In the genomic region with DNA sequence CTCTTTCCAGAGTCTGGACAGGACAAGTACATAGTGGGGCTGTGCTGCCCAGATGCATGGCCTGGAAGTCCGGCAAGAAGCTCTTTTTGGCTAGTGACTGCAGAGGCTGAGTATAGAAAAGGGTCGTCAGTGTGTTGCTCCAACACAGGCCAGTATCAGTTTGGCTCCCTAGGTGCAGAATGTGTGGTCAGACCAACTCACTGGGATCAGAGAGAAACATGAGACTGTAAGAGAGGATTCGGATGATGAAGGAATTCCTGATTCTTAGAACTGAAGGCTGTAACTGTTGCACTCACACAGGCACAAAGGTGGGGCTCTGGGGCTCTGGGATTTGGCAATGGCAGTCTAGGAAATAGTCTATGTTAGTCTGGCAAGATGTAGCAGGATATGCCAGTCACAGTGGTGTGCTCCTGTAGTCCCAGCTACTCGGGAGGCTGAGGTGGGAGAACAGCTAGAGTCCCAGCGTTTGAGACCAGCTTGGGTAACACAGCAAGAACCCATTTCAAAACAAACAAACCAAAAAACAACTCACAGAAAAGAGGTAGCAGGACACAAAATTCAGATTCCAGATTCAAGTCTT, we compare ENCODE assay signal across 17 cellular contexts. TPM values are rescaled to one million over a fixed set of nuclear protein-coding genes. Genes with fewer than 3 reads are reported as not detected.
A peak's percentile ranks its signal among the peaks of the same experiment; 100 is the strongest.
DNase-seq lines count a peak whose midpoint lies in the region; ATAC-seq and TF ChIP-seq lines count a peak whose summit lies in the region.
"Had no signal": no experiment of that assay in that cellular context is flagged by ENCODE, and none has a peak within 500 bp of the region (broad histone marks: within the 10 kb centered on the region; RNA-seq: fewer than 3 reads in every experiment).

No MANE protein-coding gene starts in this region.

- no peaks in the 10 kb centered on the region for H3K27me3 Mint-ChIP-seq in stimulated activated memory B cell treated with anti-CD40 and anti-IgM and Interleukin-4, amounts not matched to agents 10 μg/mL and 1 μg/mL and 100 μg/mL, for 72 hours
- H3K27me3 Mint-ChIP-seq: CD4-positive, alpha-beta memory T cell had no signal

- H3K4me3 ChIP-seq in AG10803 (ENCODE audit: low read length), result no peak overlapping the region
- H3K4me3 ChIP-seq in IMR-90 (ENCODE audit: insufficient read depth, low read depth, low read length), result no peak overlapping the region
- H3K4me3 ChIP-seq in astrocyte of the spinal cord (ENCODE audit: low read depth, low read length), result no peak overlapping the region
- H3K4me3 ChIP-seq in tibial artery, result no peak overlapping the region

- no peak overlapping the region for H2BK5ac ChIP-seq in IMR-90 (ENCODE audit: low read depth, low read length, poor library complexity, severe bottlenecking)

- H3K56ac ChIP-seq in IMR-90 (ENCODE audit: extremely low read depth, insufficient read depth, low read length), result no peak overlapping the region

- no peak for TF ChIP-seq RAD21 in IMR-90 (IDR thresholded peaks at IDR 0.05; ENCODE audit: low read length)

- 81% methylated on average over 3 of the region's 5 CpGs; no CpG with 5 or more reads in 1 of the 2 experiments for WGBS in IMR-90 (ENCODE audit: extremely low coverage in 2 of 2, insufficient read length in 1 of 2), 2 experiments

- H4K8ac ChIP-seq in IMR-90 (ENCODE audit: low read depth in 2 of 2, low read length in 2 of 2), result no peak overlapping the region

- in situ Hi-C loops in IMR-90 (cut with MboI; ENCODE audit: low sequenced_read_pairs), result no loop called here
- in situ Hi-C loops in astrocyte of the spinal cord (cut with HindIII; ENCODE audit: low sequenced_read_pairs), result no loop called here
- in situ Hi-C loops in G401 (cut with HindIII; ENCODE audit: low sequenced_read_pairs), result no loop called here

- H3K9me3 ChIP-seq in IMR-90 (ENCODE audit: control insufficient read depth, insufficient read depth, low read length) (no peaks in the 10 kb centered on the region), tibial artery (no peaks in the 10 kb centered on the region)

- CTCF ChIA-PET in IMR-90 (lab: Yijun Ruan, JAX), result interaction anchor here (0.9 kb wide), 1 partner anchor 19 kb away, joined by 3 read pairs; no protein-coding TSS in a partner anchor

- H2BK20ac ChIP-seq in IMR-90 (ENCODE audit: low read depth, low read length), result peak overlapping the region; percentile 40; the same call in 1 of the 2 replicates

- no peak for TF ChIP-seq POLR2A in IMR-90 (IDR thresholded peaks at IDR 0.05; ENCODE audit: low read depth, low read length)

- no peaks in the 10 kb centered on the region for H3K36me3 Mint-ChIP-seq in stimulated activated memory B cell treated with anti-CD40 and anti-IgM and Interleukin-4, amounts not matched to agents 10 μg/mL and 1 μg/mL and 100 μg/mL, for 72 hours
- H3K36me3 Mint-ChIP-seq: CD4-positive, alpha-beta memory T cell had no signal

- POLR2A ChIA-PET in IMR-90 (lab: Charles Lee; ENCODE audit: unreplicated experiment), result no interaction called here

- peaks cover 9% of the 10 kb centered on the region for H3K9me1 ChIP-seq in IMR-90 (ENCODE audit: insufficient read depth, low read length)

- no peak overlapping the region for H3K4me2 ChIP-seq in IMR-90 (ENCODE audit: low read depth, low read length)

- no TSS peak for BruUV-seq in IMR-90 (replicated peaks; lab: Mats Ljungman, UMichigan)

- peaks cover 17% of the 10 kb centered on the region for H3K4me1 Mint-ChIP-seq in stimulated activated memory B cell treated with anti-CD40 and anti-IgM and Interleukin-4, amounts not matched to agents 10 μg/mL and 1 μg/mL and 100 μg/mL, for 72 hours

- H3K79me1 ChIP-seq in IMR-90 (ENCODE audit: low read depth in 1 of 2, low read length in 2 of 2), result no peaks in the 10 kb centered on the region

- no peak overlapping the region for H3K9ac ChIP-seq in IMR-90 (ENCODE audit: low read depth, low read length)

- dilution Hi-C loops in IMR-90 (cut with HindIII; ENCODE audit: low sequenced_read_pairs, unreplicated experiment), result no loop called here

- no peak overlapping the region for H3K23ac ChIP-seq in IMR-90 (ENCODE audit: low read depth, low read length)

- intact Hi-C loops in IMR-90 (cut with micrococcal nuclease), result no loop called here
- intact Hi-C loops in tibial artery (cut with DNase I; ENCODE audit: low total_unique reads), result no loop called here

- H3K4ac ChIP-seq in IMR-90 (ENCODE audit: low read depth, low read length), result peak overlapping the region; percentile 1; the same call in 1 of the 2 replicates

- no peaks in the 10 kb centered on the region for H3K27me3 ChIP-seq in IMR-90 (ENCODE audit: control insufficient read depth, insufficient read depth, low read length)
- no peaks in the 10 kb centered on the region for H3K27me3 ChIP-seq in tibial artery

- H3K4me3 Mint-ChIP-seq in stimulated activated memory B cell treated with anti-CD40 and anti-IgM and Interleukin-4, amounts not matched to agents 10 μg/mL and 1 μg/mL and 100 μg/mL, for 72 hours, result no peak overlapping the region
- H3K4me3 Mint-ChIP-seq: B cell; CD4-positive, alpha-beta memory T cell had no signal

- H4K5ac ChIP-seq in IMR-90 (ENCODE audit: low read depth, low read length), result no peak overlapping the region

- no peak overlapping the region for H2AK5ac ChIP-seq in IMR-90 (ENCODE audit: low read depth, low read length)

- H3K36me3 ChIP-seq in IMR-90 (ENCODE audit: control insufficient read depth, insufficient read depth, low read length) (no peaks in the 10 kb centered on the region), tibial artery (no peaks in the 10 kb centered on the region)

- H2BK120ac ChIP-seq in IMR-90 (ENCODE audit: low read depth, low read length), result no peak overlapping the region

- H3K27ac ChIP-seq in IMR-90 (ENCODE audit: insufficient read depth, low read length) (no peak overlapping the region), tibial artery (no peak overlapping the region)

- peaks cover 2% of the 10 kb centered on the region; the same call in 1 of the 2 replicates for H3K4me1 ChIP-seq in IMR-90 (ENCODE audit: control insufficient read depth, insufficient read depth, low read length)
- H3K4me1 ChIP-seq in tibial artery, result peaks cover 0 to 9% (median 0%) of the 10 kb centered on the region in 4 donors

- no peak overlapping the region for H2AFZ ChIP-seq in IMR-90 (replicated peaks; ENCODE audit: low read length, poor library complexity)

- ATAC-seq in IMR-90 (ENCODE audit: low read depth), result peak; percentile 16; the same call in 1 of the 2 replicates
- ATAC-seq in stimulated activated memory B cell treated with anti-CD40 and anti-IgM and Interleukin-4, amounts not matched to agents 10 μg/mL and 1 μg/mL and 100 μg/mL, for 72 hours, result no peak

- peak overlapping the region; percentile 63; the same call in 1 of the 2 replicates for H3K14ac ChIP-seq in IMR-90 (replicated peaks; ENCODE audit: low read depth, low read length)

- no peaks in the 10 kb centered on the region for H3K9me3 Mint-ChIP-seq in stimulated activated memory B cell treated with anti-CD40 and anti-IgM and Interleukin-4, amounts not matched to agents 10 μg/mL and 1 μg/mL and 100 μg/mL, for 72 hours
- H3K9me3 Mint-ChIP-seq: CD4-positive, alpha-beta memory T cell had no signal

- no peak overlapping the region for H3K18ac ChIP-seq in IMR-90 (ENCODE audit: low read depth, low read length)

- peak overlapping the region; percentile 20; the same call in 1 of the 2 replicates for H4K91ac ChIP-seq in IMR-90 (ENCODE audit: insufficient read depth, low read depth, low read length)

- TF ChIP-seq CTCF in AG10803 (conservative IDR thresholded peaks at IDR 0.05; ENCODE audit: low read length) (no peak), IMR-90 (conservative IDR thresholded peaks at IDR 0.05; ENCODE audit: low read depth, low read length) (no peak), astrocyte of the spinal cord (IDR thresholded peaks at IDR 0.05; ENCODE audit: low read depth, low read length) (no peak), tibial artery (IDR thresholded peaks at IDR 0.05) (no peak)

- H3K27ac Mint-ChIP-seq in stimulated activated memory B cell treated with anti-CD40 and anti-IgM and Interleukin-4, amounts not matched to agents 10 μg/mL and 1 μg/mL and 100 μg/mL, for 72 hours, result no peak overlapping the region
- H3K27ac Mint-ChIP-seq: B cell had no signal

- peak; percentile 18 for DNase-seq in AG10803 (ENCODE audit: low read depth)
- peak; percentile 13 for DNase-seq in IMR-90
- DNase-seq in astrocyte of the spinal cord (ENCODE audit: low read depth, low spot score), result peak; percentile 40
- peak; percentile 23 for DNase-seq in myocyte (ENCODE audit: low read depth)
- no peak for DNase-seq in tibial artery
- DNase-seq in G401 (ENCODE audit: low spot score), result no peak
- no peak for DNase-seq in NCI-H510A treated with DMSO at 0.1 percent for 48 hours (lab: John Stamatoyannopoulos, UW)
- DNase-seq: CD4-positive, alpha-beta memory T cell; DND-41; KG1; NCI-H1694; NCI-H2107; SIG-M5 had no signal

- peak overlapping the region; percentile 15 for H2AK9ac ChIP-seq in IMR-90 (replicated peaks; ENCODE audit: low read depth, low read length, poor library complexity)

- no peaks in the 10 kb centered on the region for H4K20me1 ChIP-seq in IMR-90 (ENCODE audit: insufficient read depth, low read length)

- 0 out of 3 replicates have a peak overlapping the region, but pooled peaks have one; percentile 35 for H2BK15ac ChIP-seq in IMR-90 (ENCODE audit: low read depth, low read length)

TF ChIP-seq in IMR-90, 13 proteins besides CTCF, POLR2A, EP300 and RAD21 (continues in another document):
- TF ChIP-seq NFE2L2 (IDR thresholded peaks at IDR 0.05; ENCODE audit: low read depth, low read length), result no peak
- TF ChIP-seq BHLHE40 (IDR thresholded peaks at IDR 0.05; ENCODE audit: low read depth, low read length), result no peak
- TF ChIP-seq MAFK (IDR thresholded peaks at IDR 0.05; ENCODE audit: low read depth, low read length), result no peak
- TF ChIP-seq MAZ (IDR thresholded peaks at IDR 0.05; ENCODE audit: borderline replicate concordance, low read depth, low read length), result no peak

RNA-seq across cellular contexts. Expression of a gene that starts 11.1 kb away (rescaled TPM):
- total RNA-seq in IMR-90 (2012; rRNA removed) (under 0.01 TPM in 2 replicates), myocyte (0.31 TPM in 1 of 2 replicates, not detected in the other)
- polyA plus RNA-seq in IMR-90 (2012; rRNA removed), result 0.02 and 0.03 TPM in 2 replicates
- polyA plus RNA-seq in IMR-90 (2012; cell fraction: cytosol; rRNA removed), result 0.04 TPM in 1 of 2 replicates, not detected in the other
- polyA plus RNA-seq in IMR-90 (2012; cell fraction: nucleus; rRNA removed; ENCODE audit: low replicate concordance), result 0.34 and 0.37 TPM in 2 replicates
- polyA plus RNA-seq in myocyte (2012), result 0.03 TPM
- 0.12 and 0.51 TPM in 2 replicates for total RNA-seq in G401 (2014; rRNA removed; shearing (Covaris generic))
- total RNA-seq: H1, MCF 10A had no signal
- polyA plus RNA-seq: CD4-positive, alpha-beta memory T cell had no signal

RNA-seq across cellular contexts. Expression of a gene that starts 56.7 kb away (rescaled TPM):
- total RNA-seq in IMR-90 (2012; rRNA removed) (0.28 and 0.36 TPM in 2 replicates), myocyte (1.1 and 6.4 TPM in 2 replicates)
- 0.76 and 1.1 TPM in 2 replicates for polyA plus RNA-seq in IMR-90 (2012; rRNA removed)
- 1.3 and 1.6 TPM in 2 replicates for polyA plus RNA-seq in IMR-90 (2012; cell fraction: cytosol; rRNA removed)
- polyA plus RNA-seq in IMR-90 (2012; cell fraction: nucleus; rRNA removed; ENCODE audit: low replicate concordance), result 2.9 and 7.6 TPM in 2 replicates
- 1.1 TPM for polyA plus RNA-seq in myocyte (2012)
- 1.1 and 1.2 TPM in 2 replicates for total RNA-seq in G401 (2014; rRNA removed; shearing (Covaris generic))

Comparison
In these comparisons a context has a peak if more than half of its experiments do, and no peak if none do; other contexts are left out.
1. DNase-seq: peak in AG10803 (single experiment), IMR-90 (single experiment), astrocyte of the spinal cord (single experiment) and myocyte (single experiment); none in tibial artery (0 of 2), G401 (single experiment) and NCI-H510A treated with DMSO at 0.1 percent for 48 hours (single experiment).